13 cellular contexts compared by ENCODE assay signal in the genomic region with DNA sequence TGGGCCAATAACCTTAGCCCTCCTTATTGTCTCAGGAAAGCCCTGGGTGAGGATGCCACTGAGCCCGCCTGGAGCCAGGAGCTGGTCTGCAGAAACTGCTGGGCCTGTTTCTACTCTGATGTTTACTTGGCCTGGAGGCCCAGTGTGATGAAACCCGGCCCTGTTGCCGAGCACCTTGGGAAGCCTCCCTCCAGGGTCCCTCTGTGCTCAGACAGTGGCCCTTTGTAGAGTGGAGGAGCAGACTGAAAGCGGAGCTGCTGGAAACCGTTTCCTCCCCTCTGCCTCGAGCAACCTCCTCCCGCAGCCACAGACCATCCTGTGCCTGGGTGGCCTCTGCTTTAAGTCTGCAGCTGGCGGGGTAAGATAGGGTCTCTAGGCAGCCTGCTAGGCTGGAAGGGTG.
DNase-seq lines count a peak whose midpoint lies in the region; ATAC-seq, FAIRE-seq and TF ChIP-seq lines count a peak whose summit lies in the region.
"Had no signal": no experiment of that assay in that cellular context is flagged by ENCODE, and none has a peak within 500 bp of the region (broad histone marks: within the 10 kb centered on the region; RNA-seq: fewer than 3 reads in every experiment).

No MANE protein-coding gene starts in this region.

- no peak for TF ChIP-seq CTCF in H1 (IDR thresholded peaks at IDR 0.05; ENCODE audit: control extremely low read depth in 1 of 3, insufficient read depth in 1 of 3, low read depth in 1 of 3, low read length in 3 of 3)
- TF ChIP-seq CTCF in nephron progenitor cell (IDR thresholded peaks at IDR 0.05), result no peak

- no peak overlapping the region for H2BK15ac ChIP-seq in H1 (ENCODE audit: low read length)

- CTCF ChIA-PET in H1 (lab: Charles Lee; ENCODE audit: partially characterized antibody), result interaction anchor here (0.9 to 1.9 kb wide), 6 partner anchors 13 to 116 kb away, joined by 3 to 9 read pairs (median 3); a partner anchor contains a TSS

- H3K4me3 Mint-ChIP-seq in nephron progenitor cell, result no peak overlapping the region
- H3K4me3 Mint-ChIP-seq: activated CD8-positive, alpha-beta memory T cell treated with anti-CD3 and anti-CD28 coated beads, Interleukin-2, amount 10 ng/mL, durations not matched to agents 7 days and 5 days had no signal

- peak overlapping the region; percentile 28 for H2AFZ ChIP-seq in H1 (ENCODE audit: low read length)

- H4K8ac ChIP-seq in H1 (ENCODE audit: extremely low read depth, insufficient read depth, low read length), result no peak overlapping the region

- peaks cover 0 to 10% (median 6%) of the 10 kb centered on the region in 4 experiments; a peak in 5 of 7 replicates for H3K27me3 ChIP-seq in H1 (replicated peaks in 1 of 4; ENCODE audit: control insufficient read depth in 3 of 4, extremely low read depth in 1 of 4, insufficient read depth in 3 of 4, low read length in 3 of 4)

- H3K4me2 ChIP-seq in H1 (ENCODE audit: insufficient read depth in 1 of 2, low read depth in 2 of 2, low read length in 2 of 2), result peak overlapping the region; percentile 1 to 2; a peak in 2 of 4 replicates

- POLR2A ChIA-PET in H1 (lab: Charles Lee; ENCODE audit: partially characterized antibody), result interaction anchor here (0.6 to 1.4 kb wide), 3 partner anchors 10 to 64 kb away, joined by 3 to 5 read pairs (median 3); no protein-coding TSS in a partner anchor

- no peak for TF ChIP-seq POLR2A in H1 (IDR thresholded peaks at IDR 0.05; ENCODE audit: control extremely low read depth in 1 of 2, low read depth in 2 of 2, low read length in 2 of 2)

- no peaks in the 10 kb centered on the region for H3K36me3 ChIP-seq in H1 (ENCODE audit: control insufficient read depth in 2 of 4, insufficient read depth in 4 of 4, low read length in 3 of 4)

- no peak for FAIRE-seq in H1 (lab: Jason Lieb, UNC)

- no peak for TF ChIP-seq EP300 in H1 (IDR thresholded peaks at IDR 0.05; ENCODE audit: borderline replicate concordance in 1 of 2, low read depth in 2 of 2, low read length in 2 of 2)

- no peak overlapping the region for H3K4me3 ChIP-seq in H1 (ENCODE audit: extremely low read depth in 1 of 4, insufficient read depth in 2 of 4, low read depth in 3 of 4, low read length in 4 of 4)

- no peaks in the 10 kb centered on the region for H3K36me3 Mint-ChIP-seq in nephron progenitor cell (ENCODE audit: low read depth)
- H3K36me3 Mint-ChIP-seq: activated CD8-positive, alpha-beta memory T cell treated with anti-CD3 and anti-CD28 coated beads, Interleukin-2, amount 10 ng/mL, durations not matched to agents 7 days and 5 days had no signal

- H3K27ac ChIP-seq in H1 (ENCODE audit: low read depth, low read length), result no peak overlapping the region
- H3K27ac ChIP-seq: VCaP had no signal

- H2AK5ac ChIP-seq in H1 (ENCODE audit: low read depth, low read length), result no peak overlapping the region

- no peak for TF ChIP-seq RAD21 in H1 (IDR thresholded peaks at IDR 0.05 in 1 of 2, conservative IDR thresholded peaks at IDR 0.05 in 1 of 2; ENCODE audit: low read depth in 2 of 2, low read length in 2 of 2)

- no peak overlapping the region for H3K4ac ChIP-seq in H1 (replicated peaks; ENCODE audit: insufficient read length, low read depth, low read length)

- H2BK5ac ChIP-seq in H1 (ENCODE audit: low read depth, low read length), result no peak overlapping the region

- no peak overlapping the region for H4K5ac ChIP-seq in H1 (ENCODE audit: insufficient read length, low read depth, low read length)

- H3K18ac ChIP-seq in H1 (ENCODE audit: extremely low read depth, low read length), result 0 out of 2 replicates have a peak overlapping the region, but pooled peaks have one; percentile 32

- peaks cover 59% of the 10 kb centered on the region for H3K27me3 Mint-ChIP-seq in nephron progenitor cell (ENCODE audit: low read depth, poor library complexity)

- H3K9me3 Mint-ChIP-seq in nephron progenitor cell, result no peaks in the 10 kb centered on the region

- H3K9me3 ChIP-seq in H1 (ENCODE audit: insufficient read depth in 2 of 2, low read depth in 1 of 2, low read length in 1 of 2), result no peaks in the 10 kb centered on the region

- ATAC-seq in GM19395 (IDR thresholded peaks at IDR 0.05; ENCODE audit: unreplicated experiment), result no peak
- no peak for ATAC-seq in HG02970 (IDR thresholded peaks at IDR 0.05; ENCODE audit: low FRiP score, unreplicated experiment)
- ATAC-seq: activated CD8-positive, alpha-beta memory T cell treated with anti-CD3 and anti-CD28 coated beads, Interleukin-2, amount 10 ng/mL, durations not matched to agents 7 days and 5 days had no signal

- no peak overlapping the region for H2BK20ac ChIP-seq in H1 (ENCODE audit: low read length)

- H3K4me1 ChIP-seq in H1 (replicated peaks in 1 of 4; ENCODE audit: control insufficient read depth in 3 of 4, insufficient read depth in 4 of 4, low read length in 3 of 4), result peaks cover 0 to 8% (median 2%) of the 10 kb centered on the region in 4 experiments; a peak in 5 of 7 replicates

- H3K23ac ChIP-seq in H1 (ENCODE audit: insufficient read length), result no peak overlapping the region

- peaks cover 15% of the 10 kb centered on the region for H3K4me1 Mint-ChIP-seq in nephron progenitor cell
- H3K4me1 Mint-ChIP-seq: activated CD8-positive, alpha-beta memory T cell treated with anti-CD3 and anti-CD28 coated beads, Interleukin-2, amount 10 ng/mL, durations not matched to agents 7 days and 5 days had no signal

- H3K14ac ChIP-seq in H1 (ENCODE audit: insufficient read length), result no peak overlapping the region

- peak overlapping the region; percentile 31 for H3K27ac Mint-ChIP-seq in nephron progenitor cell
- H3K27ac Mint-ChIP-seq: activated CD8-positive, alpha-beta memory T cell treated with anti-CD3 and anti-CD28 coated beads, Interleukin-2, amount 10 ng/mL, durations not matched to agents 7 days and 5 days had no signal

- WGBS in H1 (ENCODE audit: extremely low coverage in 1 of 2, insufficient coverage in 1 of 2, insufficient read length in 1 of 2, insufficient replicate concordance in 2 of 2, low coverage in 1 of 2, low lambda C conversion rate in 2 of 2, missing lambda C conversion rate in 1 of 2), 2 experiments, result 56% methylated on average over 8 of the region's 8 CpGs; no CpG with 5 or more reads in 1 of the 2 experiments

- H4K91ac ChIP-seq in H1 (replicated peaks; ENCODE audit: insufficient read length, low read length), result no peak overlapping the region

- no peaks in the 10 kb centered on the region for H4K20me1 ChIP-seq in H1 (replicated peaks in 1 of 2; ENCODE audit: control insufficient read depth in 1 of 2, insufficient read depth in 2 of 2, low read length in 2 of 2)

- no peaks in the 10 kb centered on the region for H3K79me1 ChIP-seq in H1 (ENCODE audit: low read depth, low read length)

- peaks cover 1% of the 10 kb centered on the region; the same call in 1 of the 2 replicates for H3K23me2 ChIP-seq in H1 (ENCODE audit: low read depth, low read length)

- H3K9ac ChIP-seq in H1 (replicated peaks in 1 of 4; ENCODE audit: extremely low read depth in 1 of 4, low read depth in 3 of 4, low read length in 3 of 4), result no peak overlapping the region

- no peak overlapping the region for H3K56ac ChIP-seq in H1 (replicated peaks; ENCODE audit: insufficient read length, low read depth, low read length)

- DNase-seq in COLO829 (ENCODE audit: low spot score) (peak; percentile 88), NCI-H69 (lab: John Stamatoyannopoulos, UW) (peak; percentile 71), H1 (ENCODE audit: low read depth in 1 of 2, low spot score in 2 of 2) (peak in 1 of 2 experiments; percentile 49), nephron progenitor cell (peak; percentile 27), OCI-M1 (lab: John Stamatoyannopoulos, UW) (no peak), mucosa of gallbladder (ENCODE audit: low spot score) (no peak)
- DNase-seq: activated CD8-positive, alpha-beta memory T cell treated with anti-CD3 and anti-CD28 coated beads, Interleukin-2, amount 10 ng/mL, durations not matched to agents 7 days and 5 days; activated naive CD4-positive, alpha-beta T cell treated with Interleukin-2 at 50 U/mL for 16 hours; central memory CD4-positive, alpha-beta T cell; NCI-H2171 treated with DMSO at 0.1 percent for 48 hours had no signal

- no peaks in the 10 kb centered on the region for H3K79me2 ChIP-seq in H1 (ENCODE audit: control insufficient read depth in 1 of 2, insufficient read depth in 2 of 2, low read length in 2 of 2)

- peak overlapping the region; percentile 68; the same call in 1 of the 2 replicates for H2BK12ac ChIP-seq in H1 (ENCODE audit: low read depth, low read length)

- no peak overlapping the region for H2BK120ac ChIP-seq in H1 (replicated peaks; ENCODE audit: low read depth, low read length)

TF ChIP-seq in H1, 55 proteins besides CTCF, POLR2A, EP300 and RAD21:
- TF ChIP-seq POU5F1 (IDR thresholded peaks at IDR 0.05; ENCODE audit: low read depth, low read length) (no peak), CEBPB (IDR thresholded peaks at IDR 0.05; ENCODE audit: low read depth, low read length) (peak; percentile 37; the same call in 1 of the 2 replicates), SIRT6 (IDR thresholded peaks at IDR 0.05; ENCODE audit: low read length) (no peak), TAF7 (optimal IDR thresholded peaks at IDR 0.05; ENCODE audit: borderline replicate concordance, low read depth, low read length) (no peak)
TF ChIP-seq in H1: peak in this region for 1.

Comparison
In these comparisons a context has a peak if more than half of its experiments do, and no peak if none do; other contexts are left out.
1. DNase-seq: peak in COLO829 (single experiment), NCI-H69 (single experiment) and nephron progenitor cell (single experiment); none in OCI-M1 (single experiment) and mucosa of gallbladder (single experiment).